Comparison of ENCODE assay signal across 2 cellular contexts in genomic region chr10:44988957-44989620, GRCh38.
TF ChIP-seq lines count a peak whose summit lies in the region.

No MANE protein-coding gene starts in this region.

TF ChIP-seq in GM23338, 12 proteins besides CTCF, POLR2A, EP300 and RAD21:
- TF ChIP-seq, protein P1, sequence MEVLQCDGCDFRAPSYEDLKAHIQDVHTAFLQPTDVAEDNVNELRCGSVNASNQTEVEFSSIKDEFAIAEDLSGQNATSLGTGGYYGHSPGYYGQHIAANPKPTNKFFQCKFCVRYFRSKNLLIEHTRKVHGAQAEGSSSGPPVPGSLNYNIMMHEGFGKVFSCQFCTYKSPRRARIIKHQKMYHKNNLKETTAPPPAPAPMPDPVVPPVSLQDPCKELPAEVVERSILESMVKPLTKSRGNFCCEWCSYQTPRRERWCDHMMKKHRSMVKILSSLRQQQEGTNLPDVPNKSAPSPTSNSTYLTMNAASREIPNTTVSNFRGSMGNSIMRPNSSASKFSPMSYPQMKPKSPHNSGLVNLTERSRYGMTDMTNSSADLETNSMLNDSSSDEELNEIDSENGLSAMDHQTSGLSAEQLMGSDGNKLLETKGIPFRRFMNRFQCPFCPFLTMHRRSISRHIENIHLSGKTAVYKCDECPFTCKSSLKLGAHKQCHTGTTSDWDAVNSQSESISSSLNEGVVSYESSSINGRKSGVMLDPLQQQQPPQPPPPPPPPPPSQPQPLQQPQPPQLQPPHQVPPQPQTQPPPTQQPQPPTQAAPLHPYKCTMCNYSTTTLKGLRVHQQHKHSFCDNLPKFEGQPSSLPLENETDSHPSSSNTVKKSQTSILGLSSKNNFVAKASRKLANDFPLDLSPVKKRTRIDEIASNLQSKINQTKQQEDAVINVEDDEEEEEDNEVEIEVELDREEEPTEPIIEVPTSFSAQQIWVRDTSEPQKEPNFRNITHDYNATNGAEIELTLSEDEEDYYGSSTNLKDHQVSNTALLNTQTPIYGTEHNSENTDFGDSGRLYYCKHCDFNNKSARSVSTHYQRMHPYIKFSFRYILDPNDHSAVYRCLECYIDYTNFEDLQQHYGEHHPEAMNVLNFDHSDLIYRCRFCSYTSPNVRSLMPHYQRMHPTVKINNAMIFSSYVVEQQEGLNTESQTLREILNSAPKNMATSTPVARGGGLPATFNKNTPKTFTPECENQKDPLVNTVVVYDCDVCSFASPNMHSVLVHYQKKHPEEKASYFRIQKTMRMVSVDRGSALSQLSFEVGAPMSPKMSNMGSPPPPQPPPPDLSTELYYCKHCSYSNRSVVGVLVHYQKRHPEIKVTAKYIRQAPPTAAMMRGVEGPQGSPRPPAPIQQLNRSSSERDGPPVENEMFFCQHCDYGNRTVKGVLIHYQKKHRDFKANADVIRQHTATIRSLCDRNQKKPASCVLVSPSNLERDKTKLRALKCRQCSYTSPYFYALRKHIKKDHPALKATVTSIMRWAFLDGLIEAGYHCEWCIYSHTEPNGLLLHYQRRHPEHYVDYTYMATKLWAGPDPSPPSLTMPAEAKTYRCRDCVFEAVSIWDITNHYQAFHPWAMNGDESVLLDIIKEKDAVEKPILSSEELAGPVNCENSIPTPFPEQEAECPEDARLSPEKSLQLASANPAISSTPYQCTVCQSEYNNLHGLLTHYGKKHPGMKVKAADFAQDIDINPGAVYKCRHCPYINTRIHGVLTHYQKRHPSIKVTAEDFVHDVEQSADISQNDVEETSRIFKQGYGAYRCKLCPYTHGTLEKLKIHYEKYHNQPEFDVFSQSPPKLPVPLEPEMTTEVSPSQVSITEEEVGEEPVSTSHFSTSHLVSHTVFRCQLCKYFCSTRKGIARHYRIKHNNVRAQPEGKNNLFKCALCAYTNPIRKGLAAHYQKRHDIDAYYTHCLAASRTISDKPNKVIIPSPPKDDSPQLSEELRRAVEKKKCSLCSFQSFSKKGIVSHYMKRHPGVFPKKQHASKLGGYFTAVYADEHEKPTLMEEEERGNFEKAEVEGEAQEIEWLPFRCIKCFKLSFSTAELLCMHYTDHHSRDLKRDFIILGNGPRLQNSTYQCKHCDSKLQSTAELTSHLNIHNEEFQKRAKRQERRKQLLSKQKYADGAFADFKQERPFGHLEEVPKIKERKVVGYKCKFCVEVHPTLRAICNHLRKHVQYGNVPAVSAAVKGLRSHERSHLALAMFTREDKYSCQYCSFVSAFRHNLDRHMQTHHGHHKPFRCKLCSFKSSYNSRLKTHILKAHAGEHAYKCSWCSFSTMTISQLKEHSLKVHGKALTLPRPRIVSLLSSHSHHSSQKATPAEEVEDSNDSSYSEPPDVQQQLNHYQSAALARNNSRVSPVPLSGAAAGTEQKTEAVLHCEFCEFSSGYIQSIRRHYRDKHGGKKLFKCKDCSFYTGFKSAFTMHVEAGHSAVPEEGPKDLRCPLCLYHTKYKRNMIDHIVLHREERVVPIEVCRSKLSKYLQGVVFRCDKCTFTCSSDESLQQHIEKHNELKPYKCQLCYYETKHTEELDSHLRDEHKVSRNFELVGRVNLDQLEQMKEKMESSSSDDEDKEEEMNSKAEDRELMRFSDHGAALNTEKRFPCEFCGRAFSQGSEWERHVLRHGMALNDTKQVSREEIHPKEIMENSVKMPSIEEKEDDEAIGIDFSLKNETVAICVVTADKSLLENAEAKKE (CRISPR knock-in tag; IDR thresholded peaks at IDR 0.05) = no peak
- TF ChIP-seq EZH2 (IDR thresholded peaks at IDR 0.05; ENCODE audit: low read depth, unreplicated experiment) (no peak), NANOG (IDR thresholded peaks at IDR 0.05; ENCODE audit: borderline replicate concordance) (no peak), ZNF114 (CRISPR knock-in tag; IDR thresholded peaks at IDR 0.05) (no peak), CREB1 (CRISPR knock-in tag; IDR thresholded peaks at IDR 0.05; ENCODE audit: low read depth) (no peak), POLR2AphosphoS5 (IDR thresholded peaks at IDR 0.05; ENCODE audit: low read depth) (no peak), JUNB (IDR thresholded peaks at IDR 0.05; ENCODE audit: unreplicated experiment) (no peak), ZNF331 (CRISPR knock-in tag; IDR thresholded peaks at IDR 0.05; ENCODE audit: low read depth) (no peak), EZH2phosphoT487 (IDR thresholded peaks at IDR 0.05; ENCODE audit: unreplicated experiment) (no peak), ETS1 (IDR thresholded peaks at IDR 0.05) (no peak), REST (IDR thresholded peaks at IDR 0.05; ENCODE audit: unreplicated experiment) (no peak), STAT1 (IDR thresholded peaks at IDR 0.05; ENCODE audit: unreplicated experiment) (no peak)

TF ChIP-seq in H1, 55 proteins besides CTCF, POLR2A, EP300 and RAD21:
- no peak for TF ChIP-seq KDM1A (IDR thresholded peaks at IDR 0.05; ENCODE audit: borderline replicate concordance, low read length)
- TF ChIP-seq POLR2AphosphoS5 (IDR thresholded peaks at IDR 0.05; ENCODE audit: low read depth, low read length) = no peak
- TF ChIP-seq ZNF274 (IDR thresholded peaks at IDR 0.05; ENCODE audit: borderline replicate concordance, extremely low read depth, low read length) = no peak
- TF ChIP-seq JUND (IDR thresholded peaks at IDR 0.05; ENCODE audit: low read length) = no peak
- TF ChIP-seq SP2 (IDR thresholded peaks at IDR 0.05; ENCODE audit: low read length) = no peak
- TF ChIP-seq RNF2 (IDR thresholded peaks at IDR 0.05; ENCODE audit: borderline replicate concordance, low read depth, low read length, missing control alignments, poor library complexity, severe bottlenecking) = no peak
- TF ChIP-seq GTF2F1 (IDR thresholded peaks at IDR 0.05; ENCODE audit: borderline replicate concordance, low read depth, low read length) = no peak
- no peak for TF ChIP-seq JUN (IDR thresholded peaks at IDR 0.05; ENCODE audit: low read depth, low read length)
- TF ChIP-seq CREB1 (IDR thresholded peaks at IDR 0.05) = no peak
- TF ChIP-seq NANOG (IDR thresholded peaks at IDR 0.05; ENCODE audit: insufficient read depth, low read depth, low read length, poor library complexity, severe bottlenecking) = no peak
- TF ChIP-seq GABPA (IDR thresholded peaks at IDR 0.05; ENCODE audit: borderline replicate concordance, insufficient read depth, low read length) = no peak
- TF ChIP-seq TBP (IDR thresholded peaks at IDR 0.05; ENCODE audit: low read depth, low read length) = no peak
- no peak for TF ChIP-seq RXRA (IDR thresholded peaks at IDR 0.05; ENCODE audit: insufficient read depth, low read depth, low read length)
- TF ChIP-seq SIN3A (conservative IDR thresholded peaks at IDR 0.05 in 1 of 2, IDR thresholded peaks at IDR 0.05 in 1 of 2; ENCODE audit: low read depth in 1 of 2, low read length in 2 of 2) = no peak
- no peak for TF ChIP-seq POU5F1 (IDR thresholded peaks at IDR 0.05; ENCODE audit: low read depth, low read length)
- TF ChIP-seq, protein P2, sequence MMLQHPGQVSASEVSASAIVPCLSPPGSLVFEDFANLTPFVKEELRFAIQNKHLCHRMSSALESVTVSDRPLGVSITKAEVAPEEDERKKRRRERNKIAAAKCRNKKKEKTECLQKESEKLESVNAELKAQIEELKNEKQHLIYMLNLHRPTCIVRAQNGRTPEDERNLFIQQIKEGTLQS (IDR thresholded peaks at IDR 0.05; ENCODE audit: insufficient read depth, low read depth, low read length) = no peak
- no peak for TF ChIP-seq FOSL1 (IDR thresholded peaks at IDR 0.05; ENCODE audit: insufficient read depth, low read depth, low read length)
